ENCODE assay signal across 8 cellular contexts in genomic region chr17:46265972-46266655, GRCh38. TPM values are rescaled to one million over a fixed set of nuclear protein-coding genes. Genes with fewer than 3 reads are reported as not detected.
DNase-seq lines count a peak whose midpoint lies in the region; ATAC-seq and TF ChIP-seq lines count a peak whose summit lies in the region.
"Not testable (repeated sequence)": the region's sequence is repeated elsewhere in the genome, so short reads cannot be mapped to it uniquely, and the experiment has no call there.

No MANE protein-coding gene starts in this region.

- H3K27ac ChIP-seq in SJSA1: peak overlapping the region; percentile 95
- peak overlapping the region; percentile 90 for H3K27ac ChIP-seq in angular gyrus (ENCODE audit: low read depth, low read length)
- H3K27ac ChIP-seq in left lung: peak overlapping the region; percentile 83 to 87
- H3K27ac ChIP-seq in urinary bladder (ENCODE audit: low read depth): peak overlapping the region; percentile 48

- peak; percentile 12 for ATAC-seq in HG03097 (IDR thresholded peaks at IDR 0.05; ENCODE audit: low FRiP score, unreplicated experiment)
- peak; percentile 6 for ATAC-seq in left lung

- H3K4me1 Mint-ChIP-seq in progenitor cell of endocrine pancreas (ENCODE audit: low read depth): peaks cover 21% of the 10 kb centered on the region

- not testable (repeated sequence) for H3K9me3 ChIP-seq in SJSA1 (replicated peaks); left lung

- peaks cover 55% of the 10 kb centered on the region for H3K27me3 Mint-ChIP-seq in progenitor cell of endocrine pancreas

- peaks cover 52% of the 10 kb centered on the region for H3K4me1 ChIP-seq in SJSA1 (replicated peaks)
- H3K4me1 ChIP-seq in left lung: peaks cover 5 to 17% of the 10 kb centered on the region in 2 donors
- H3K4me1 ChIP-seq in urinary bladder (ENCODE audit: insufficient read depth): not testable (repeated sequence)

- peak overlapping the region; percentile 76 for H3K4me3 Mint-ChIP-seq in progenitor cell of endocrine pancreas (ENCODE audit: low read depth)

- H3K27ac Mint-ChIP-seq in progenitor cell of endocrine pancreas: peak overlapping the region; percentile 79

- TF ChIP-seq CTCF in left lung (IDR thresholded peaks at IDR 0.05); progenitor cell of endocrine pancreas (IDR thresholded peaks at IDR 0.05; ENCODE audit: unreplicated experiment): not testable (repeated sequence)

- not testable (repeated sequence) for H3K9me3 Mint-ChIP-seq in progenitor cell of endocrine pancreas (ENCODE audit: low read depth)

- H3K27me3 ChIP-seq in SJSA1 (replicated peaks); left lung: not testable (repeated sequence)

- not testable (repeated sequence) for H3K36me3 Mint-ChIP-seq in progenitor cell of endocrine pancreas (ENCODE audit: insufficient read depth)

- DNase-seq in ELR (ENCODE audit: low read depth): peak; percentile 76
- peak in 1 of 2 experiments; percentile 34 for DNase-seq in SJSA1 (ENCODE audit: low read depth in 1 of 2, low spot score in 2 of 2)
- DNase-seq in fibroblast of gingiva (ENCODE audit: low read depth): peak; percentile 34
- not testable (repeated sequence) for DNase-seq in left lung; progenitor cell of endocrine pancreas (ENCODE audit: low spot score, unreplicated experiment)

- intact Hi-C loops in left lung (cut with DNase I): not testable (repeated sequence)

- peak overlapping the region; percentile 83 for H3K4me3 ChIP-seq in SJSA1
- peak overlapping the region; percentile 47 to 69 for H3K4me3 ChIP-seq in left lung
- peak overlapping the region; percentile 63 for H3K4me3 ChIP-seq in urinary bladder (ENCODE audit: low read depth, low read length)

- not testable (repeated sequence) for H3K36me3 ChIP-seq in SJSA1; left lung; urinary bladder (ENCODE audit: insufficient read depth)

- WGBS in urinary bladder: 15% methylated on average over 24 of the region's 24 CpGs

RNA-seq across cellular contexts. Expression of gene LRRC37A, which starts 28.8 kb away (rescaled TPM):
- 0.53 and 1.3 TPM in 2 replicates for total RNA-seq in SJSA1 (2014; rRNA removed; shearing (Covaris generic))
- 1 to 10 TPM; 1.7 to 3.2 TPM for total RNA-seq in left lung
- 6.8 TPM in 2 replicates for total RNA-seq in progenitor cell of endocrine pancreas
- 4.5 TPM for total RNA-seq in urinary bladder
- 0.72 TPM for polyA plus RNA-seq in urinary bladder
